In the genomic region with DNA sequence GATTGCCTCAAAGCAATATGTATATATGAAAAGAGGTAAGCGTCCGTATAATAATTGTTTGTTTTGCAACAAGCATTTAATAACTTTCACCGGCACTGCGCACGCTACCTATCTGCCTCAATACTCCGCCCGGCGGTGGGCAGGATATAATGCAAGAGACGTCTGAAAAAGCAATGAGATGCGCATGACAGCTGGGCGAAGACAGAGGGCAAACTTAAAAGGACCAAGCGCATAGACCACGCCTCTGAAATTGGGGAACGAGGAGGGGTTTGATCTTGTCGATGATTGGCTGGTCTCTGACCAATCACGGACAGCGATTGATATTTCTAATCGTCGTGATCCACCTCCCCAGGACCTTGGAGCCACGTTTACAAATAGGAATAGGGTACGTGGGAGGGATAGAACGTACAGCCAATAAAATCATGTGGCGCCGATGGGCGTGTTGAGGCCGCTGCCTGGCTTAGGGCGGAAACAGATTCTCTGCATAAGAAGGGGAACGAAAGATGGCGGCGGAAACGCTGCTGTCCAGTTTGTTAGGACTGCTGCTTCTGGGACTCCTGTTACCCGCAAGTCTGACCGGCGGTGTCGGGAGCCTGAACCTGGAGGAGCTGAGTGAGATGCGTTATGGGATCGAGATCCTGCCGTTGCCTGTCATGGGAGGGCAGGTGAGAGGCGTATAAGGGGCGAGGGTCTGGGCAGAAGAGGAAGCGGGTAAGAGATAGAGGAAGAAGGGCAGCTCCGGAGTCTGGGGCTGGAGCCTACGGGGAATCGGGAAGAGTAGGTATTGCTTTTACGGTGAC, we compare ENCODE assay signal across 8 cellular contexts. TPM values are rescaled to one million over a fixed set of nuclear protein-coding genes. Genes with fewer than 3 reads are reported as not detected.
DNase-seq lines count a peak whose midpoint lies in the region; ATAC-seq and FAIRE-seq lines count a peak whose summit lies in the region.

Gene OS9 (plus strand): TSS at position 474 of the 800 bp plus-strand sequence. CDS start 30 bp downstream, at position 504.

- H3K27ac ChIP-seq in BLaER1 (peak within 1 kb of the TSS; percentile 80), layer of hippocampus (ENCODE audit: low read depth, low read length) (peak within 1 kb of the TSS; percentile 50)

- peaks cover 35% of the 10 kb centered on the region for H3K36me3 ChIP-seq in BLaER1

- peak; percentile 95 for ATAC-seq in HG03442 (IDR thresholded peaks at IDR 0.05; ENCODE audit: unreplicated experiment)
- peak; percentile 98 for ATAC-seq in activated CD4-positive, alpha-beta T cell treated with anti-CD3 and anti-CD28 coated beads for 36 hours

- H4K20me1 ChIP-seq in BLaER1 = no peaks in the 10 kb centered on the region

- peaks cover 4% of the 10 kb centered on the region for H3K4me1 Mint-ChIP-seq in activated CD4-positive, alpha-beta T cell treated with anti-CD3 and anti-CD28 coated beads for 36 hours

- DNase-seq in GM19238 (ENCODE audit: insufficient read length, low spot score) = peak; percentile 84
- peak; percentile 100 for DNase-seq in NCI-H510A treated with DMSO at 0.1 percent for 48 hours (lab: John Stamatoyannopoulos, UW)
- peak; percentile 96 for DNase-seq in activated CD4-positive, alpha-beta T cell treated with anti-CD3 and anti-CD28 coated beads for 36 hours
- DNase-seq in stimulated activated CD4-positive, alpha-beta T cell treated with anti-CD3 and anti-CD28 coated beads, Interleukin-1b, Interleukin-23, amount 100 ng/mL, for 4 hours (ENCODE audit: low read depth in 2 of 2) = peak; percentile 78 to 89

- POLR2A ChIA-PET in activated CD4-positive, alpha-beta T cell treated with anti-CD3 and anti-CD28 coated beads for 36 hours (lab: Charles Lee) = interaction anchor here (0.6 kb wide), 2 partner anchors 26 to 1649 kb away, joined by 4 read pairs; no protein-coding TSS in a partner anchor

- peak within 1 kb of the TSS; percentile 85 for H3K4me3 ChIP-seq in BLaER1

- intact Hi-C loops in activated CD4-positive, alpha-beta T cell treated with anti-CD3 and anti-CD28 coated beads for 36 hours (cut with DNase I, micrococcal nuclease) = loop anchor here (1.0 to 5.0 kb wide), 13 partner anchors 47 to 247 kb away; partner anchors contain the start of genes ARHGAP9 (in 1 of the 2), ATP23 (in 1 of the 2), B4GALNT1 (in 1 of the 2) and CDK4 (in 1 of the 2)

- H3K9ac ChIP-seq in BLaER1 = peak within 1 kb of the TSS; percentile 87

- no peak within 1 kb of the TSS for H3K27ac Mint-ChIP-seq in activated CD4-positive, alpha-beta T cell treated with anti-CD3 and anti-CD28 coated beads for 36 hours

- H3K4me3 Mint-ChIP-seq in activated CD4-positive, alpha-beta T cell treated with anti-CD3 and anti-CD28 coated beads for 36 hours = no peak within 1 kb of the TSS

- peaks cover 10% of the 10 kb centered on the region for H3K4me1 ChIP-seq in BLaER1

- peak; percentile 98 for FAIRE-seq in colon (lab: Jason Lieb, UNC)

- H3K36me3 Mint-ChIP-seq in activated CD4-positive, alpha-beta T cell treated with anti-CD3 and anti-CD28 coated beads for 36 hours (ENCODE audit: low read depth) = peaks cover 21% of the 10 kb centered on the region

- peaks cover 8% of the 10 kb centered on the region for H3K27me3 Mint-ChIP-seq in activated CD4-positive, alpha-beta T cell treated with anti-CD3 and anti-CD28 coated beads for 36 hours

- peak within 1 kb of the TSS; percentile 85 for H3K4me2 ChIP-seq in BLaER1

- CTCF ChIA-PET in activated CD4-positive, alpha-beta T cell treated with anti-CD3 and anti-CD28 coated beads for 36 hours (lab: Charles Lee) = interaction anchor here (0.7 to 2.7 kb wide), 14 partner anchors 11 to 233 kb away, joined by 3 to 17 read pairs (median 3); partner anchors contain the start of gene TSPAN31

- no peaks in the 10 kb centered on the region for H3K27me3 ChIP-seq in BLaER1
- no peaks in the 10 kb centered on the region for H3K27me3 ChIP-seq in layer of hippocampus (ENCODE audit: control insufficient read depth, insufficient read depth, low read length)

- no peaks in the 10 kb centered on the region for H3K9me3 Mint-ChIP-seq in activated CD4-positive, alpha-beta T cell treated with anti-CD3 and anti-CD28 coated beads for 36 hours (ENCODE audit: low read depth)

- no peaks in the 10 kb centered on the region; the same call in 1 of the 2 replicates for H3K9me3 ChIP-seq in BLaER1

RNA-seq across cellular contexts. Expression of gene OS9, which starts in this region (rescaled TPM):
- 10 to 100 TPM; 61.7 to 63.2 TPM for total RNA-seq in activated CD4-positive, alpha-beta T cell treated with anti-CD3 and anti-CD28 coated beads for 36 hours

Comparison
In these comparisons a context has a peak if more than half of its experiments do, and no peak if none do; other contexts are left out.
1. Peak in every context shown above with its lines: DNase-seq, ATAC-seq, H3K4me3 ChIP-seq and H3K27ac ChIP-seq.